In genomic region chr18:8825729-8826375, GRCh38 we compare ENCODE assay signal across 1 cellular context.
TF ChIP-seq lines count a peak whose summit lies in the region.

No MANE protein-coding gene starts in this region.

TF ChIP-seq in endothelial cell of umbilical vein, 7 proteins besides CTCF, POLR2A, EP300 and RAD21:
- TF ChIP-seq MYC (IDR thresholded peaks at IDR 0.05; ENCODE audit: low read depth, low read length) (no peak), FOS (IDR thresholded peaks at IDR 0.05; ENCODE audit: borderline replicate concordance, insufficient read depth, low read length) (no peak), GATA2 (IDR thresholded peaks at IDR 0.05; ENCODE audit: insufficient read depth, insufficient read length, low read depth, low read length) (no peak), JUN (IDR thresholded peaks at IDR 0.05; ENCODE audit: borderline replicate concordance, insufficient read depth, insufficient read length, low read depth) (no peak), POLR2AphosphoS5 (IDR thresholded peaks at IDR 0.05; ENCODE audit: insufficient read depth, low read depth, low read length) (no peak), EZH2 (IDR thresholded peaks at IDR 0.05; ENCODE audit: borderline replicate concordance, low read depth, low read length, severe bottlenecking) (no peak)
- TF ChIP-seq, protein P1, sequence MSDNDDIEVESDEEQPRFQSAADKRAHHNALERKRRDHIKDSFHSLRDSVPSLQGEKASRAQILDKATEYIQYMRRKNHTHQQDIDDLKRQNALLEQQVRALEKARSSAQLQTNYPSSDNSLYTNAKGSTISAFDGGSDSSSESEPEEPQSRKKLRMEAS (IDR thresholded peaks at IDR 0.05; ENCODE audit: insufficient read depth, insufficient read length) = no peak
